In genomic region chr6:102197211-102197610, GRCh38 we compare ENCODE assay signal across 1 cellular context.
TF ChIP-seq lines count a peak whose summit lies in the region.

No MANE protein-coding gene starts in this region.

TF ChIP-seq in H1, 55 proteins besides CTCF, POLR2A, EP300 and RAD21:
- TF ChIP-seq SRF (IDR thresholded peaks at IDR 0.05; ENCODE audit: low read depth, low read length) = no peak
- TF ChIP-seq YY1 (IDR thresholded peaks at IDR 0.05; ENCODE audit: low read depth, low read length) = peak; percentile 42; the same call in 1 of the 2 replicates
- TF ChIP-seq EZH2 (IDR thresholded peaks at IDR 0.05; ENCODE audit: low read depth, low read length, severe bottlenecking) = no peak
- no peak for TF ChIP-seq CBX8 (IDR thresholded peaks at IDR 0.05; ENCODE audit: borderline replicate concordance, low read depth, low read length)
- TF ChIP-seq ZNF274 (IDR thresholded peaks at IDR 0.05; ENCODE audit: borderline replicate concordance, extremely low read depth, low read length) = no peak
